Comparison of ENCODE assay signal across 9 cellular contexts in genomic region chr5:173454764-173455598, GRCh38.
DNase-seq lines count a peak whose midpoint lies in the region; ATAC-seq, FAIRE-seq and TF ChIP-seq lines count a peak whose summit lies in the region.
"Had no signal": no experiment of that assay in that cellular context is flagged by ENCODE, and none has a peak within 500 bp of the region (broad histone marks: within the 10 kb centered on the region; RNA-seq: fewer than 3 reads in every experiment).

No MANE protein-coding gene starts in this region.

- DNase-seq in 8988T (peak; percentile 47), bronchial epithelial cell (ENCODE audit: low read depth) (peak; percentile 92), lung (ENCODE audit: low spot score) (no peak), NCI-H510A treated with DMSO at 0.1 percent for 48 hours (lab: John Stamatoyannopoulos, UW) (no peak), NOMO-1 treated with dmso at 0.1 percent for 144 hours (lab: John Stamatoyannopoulos, UW; ENCODE audit: unreplicated experiment) (no peak)
- DNase-seq: anterior cingulate cortex had no signal

- H3K27ac ChIP-seq in lung (ENCODE audit: low read depth in 1 of 2, low read length in 1 of 2): peak overlapping the region; percentile 53 to 90

- 78 to 86% methylated on average over 10 of the region's 10 CpGs for WGBS in lung, 2 donors

- TF ChIP-seq RAD21 in Ishikawa (IDR thresholded peaks at IDR 0.05; ENCODE audit: low read depth): no peak

- no peak for TF ChIP-seq CTCF in bronchial epithelial cell (IDR thresholded peaks at IDR 0.05; ENCODE audit: insufficient read depth, low read length, severe bottlenecking)
- TF ChIP-seq CTCF in lung (IDR thresholded peaks at IDR 0.05; ENCODE audit: control extremely low read depth, extremely low read depth): no peak

- H3K4me3 ChIP-seq in bronchial epithelial cell (ENCODE audit: low read depth, low read length) (no peak overlapping the region), lung (no peak overlapping the region)

- FAIRE-seq in bronchial epithelial cell (lab: Jason Lieb, UNC): peak; percentile 70

- TF ChIP-seq EP300 in Ishikawa (IDR thresholded peaks at IDR 0.05; ENCODE audit: borderline replicate concordance): peak; percentile 17; the same call in 1 of the 2 replicates

- no peaks in the 10 kb centered on the region for H3K36me3 ChIP-seq in bronchial epithelial cell (ENCODE audit: control insufficient read depth, insufficient read depth, low read length)
- H3K36me3 ChIP-seq in lung (ENCODE audit: control insufficient read depth in 2 of 2, insufficient read depth in 2 of 2, low read length in 2 of 2): no peaks in the 10 kb centered on the region

- ATAC-seq in lung (ENCODE audit: insufficient read depth, low FRiP score): peak; percentile 29
- no peak for ATAC-seq in GM21528 (IDR thresholded peaks at IDR 0.05; ENCODE audit: low FRiP score, unreplicated experiment)
- ATAC-seq in GM18870 (IDR thresholded peaks at IDR 0.05; ENCODE audit: unreplicated experiment): no peak

- peaks cover 1 to 13% of the 10 kb centered on the region in 2 donors for H3K4me1 ChIP-seq in lung (ENCODE audit: control insufficient read depth in 2 of 2, insufficient read depth in 2 of 2, low read length in 2 of 2)

- H3K9me3 ChIP-seq in lung (ENCODE audit: control insufficient read depth in 2 of 2, insufficient read depth in 1 of 2, low read length in 1 of 2): no peaks in the 10 kb centered on the region

- H3K27me3 ChIP-seq in bronchial epithelial cell (ENCODE audit: control insufficient read depth, insufficient read depth, low read length) (no peaks in the 10 kb centered on the region), lung (ENCODE audit: control insufficient read depth, insufficient read depth) (no peaks in the 10 kb centered on the region)

TF ChIP-seq in Ishikawa, 13 proteins besides CTCF, POLR2A, EP300 and RAD21:
- no peak; the same call in 1 of the 2 replicates for TF ChIP-seq FOXM1 (IDR thresholded peaks at IDR 0.05; ENCODE audit: borderline replicate concordance, low read depth)
- TF ChIP-seq EGR1 (IDR thresholded peaks at IDR 0.05): no peak
- TF ChIP-seq REST (IDR thresholded peaks at IDR 0.05; ENCODE audit: low read depth): no peak
- no peak for TF ChIP-seq CREB1 (IDR thresholded peaks at IDR 0.05; ENCODE audit: low read depth)
- no peak for TF ChIP-seq TEAD4 (IDR thresholded peaks at IDR 0.05)
- TF ChIP-seq USF1 (IDR thresholded peaks at IDR 0.05): no peak
- TF ChIP-seq TCF12 (IDR thresholded peaks at IDR 0.05; ENCODE audit: low read depth): no peak
- TF ChIP-seq ZBTB7A (IDR thresholded peaks at IDR 0.05; ENCODE audit: low read depth): no peak
- TF ChIP-seq TAF1 (IDR thresholded peaks at IDR 0.05; ENCODE audit: low read depth): no peak
- no peak for TF ChIP-seq NFIC (IDR thresholded peaks at IDR 0.05)
- TF ChIP-seq CEBPB (IDR thresholded peaks at IDR 0.05): no peak
- no peak for TF ChIP-seq MAX (IDR thresholded peaks at IDR 0.05)
- no peak for TF ChIP-seq YY1 (IDR thresholded peaks at IDR 0.05; ENCODE audit: low read depth)

Comparison
In these comparisons a context has a peak if more than half of its experiments do, and no peak if none do; other contexts are left out.
1. DNase-seq: peak in 8988T (single experiment) and bronchial epithelial cell (single experiment); none in lung (single experiment), NCI-H510A treated with DMSO at 0.1 percent for 48 hours (single experiment) and NOMO-1 treated with dmso at 0.1 percent for 144 hours (single experiment).